24 cellular contexts compared by ENCODE assay signal in the genomic region with DNA sequence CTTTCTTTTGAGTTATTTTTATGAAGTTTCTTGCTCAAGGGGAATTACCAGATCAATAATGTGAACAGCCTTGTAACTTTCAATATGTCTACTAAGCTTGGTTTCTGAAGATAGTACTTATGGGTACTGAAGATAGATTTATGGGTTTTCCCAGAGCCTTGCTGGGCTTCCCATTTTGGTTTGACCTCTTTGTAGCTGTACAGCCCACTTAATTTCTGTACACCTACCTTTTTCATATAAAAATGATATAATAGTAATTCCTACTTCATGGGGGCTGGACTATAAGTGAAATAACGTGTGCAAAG. TPM values are rescaled to one million over a fixed set of nuclear protein-coding genes. Genes with fewer than 3 reads are reported as not detected.
DNase-seq lines count a peak whose midpoint lies in the region; ATAC-seq lines count a peak whose summit lies in the region.
"Had no signal": no experiment of that assay in that cellular context is flagged by ENCODE, and none has a peak within 500 bp of the region (broad histone marks: within the 10 kb centered on the region; RNA-seq: fewer than 3 reads in every experiment).

No MANE protein-coding gene starts in this region.

- peak; percentile 28 to 39 for ATAC-seq in activated CD4-positive, CD25-positive, alpha-beta regulatory T cell treated with anti-CD3 and anti-CD28 coated beads, Interleukin-2, amount 50 U/mL, for 24 hours
- peak; percentile 25 to 47 for ATAC-seq in activated T-cell treated with anti-CD3 and anti-CD28 coated beads, Interleukin-2, amount 50 U/mL, for 72 hours (replicated peaks in 1 of 2)
- ATAC-seq: HepG2, K562 had no signal

- no peak for DNase-seq in activated CD4-positive, CD25-positive, alpha-beta regulatory T cell (lab: John Stamatoyannopoulos, UW)
- DNase-seq in activated T-cell treated with anti-CD3 and anti-CD28 coated beads, Interleukin-2, amount 50 U/mL, for 72 hours: no peak
- no peak for DNase-seq in activated T-cell treated with anti-CD3 and anti-CD28 coated beads for 4 hours
- no peak for DNase-seq in activated CD8-positive, alpha-beta memory T cell treated with anti-CD3 and anti-CD28 coated beads, Interleukin-2, amount 50 U/mL, for 48 hours
- DNase-seq in GM19238 (ENCODE audit: insufficient read length, low spot score): no peak
- DNase-seq: ACHN; CD4-positive, alpha-beta T cell; COR-L47; DMS79; H9; HFFc6; MG63; NCI-H1417; NCI-H1694 treated with DMSO at 0.1 percent for 48 hours; NCI-H2081 treated with DMSO at 0.1 percent for 48 hours; NCI-H2171 treated with DMSO at 0.1 percent for 48 hours; NCI-H526; OCI-M1 had no signal

- H3K36me3 Mint-ChIP-seq in activated T-cell treated with anti-CD3 and anti-CD28 coated beads, Interleukin-2, amount 50 U/mL, for 72 hours (ENCODE audit: insufficient read depth in 2 of 2): peaks cover 11 to 13% of the 10 kb centered on the region in 2 donors
- no peaks in the 10 kb centered on the region for H3K36me3 Mint-ChIP-seq in activated naive CD8-positive, alpha-beta T cell
- peaks cover 3% of the 10 kb centered on the region for H3K36me3 Mint-ChIP-seq in stimulated activated naive CD8-positive, alpha-beta T cell treated with anti-CD3 and anti-CD28 coated beads, Interleukin-15, Interleukin-2, amounts not matched to agents 100 ng/mL and 50 ng/mL, for 24 hours (ENCODE audit: low read depth)

- H3K9me3 Mint-ChIP-seq in activated T-cell treated with anti-CD3 and anti-CD28 coated beads, Interleukin-2, amount 50 U/mL, for 72 hours: peaks cover 2 to 3% of the 10 kb centered on the region in 2 donors
- peaks cover 4% of the 10 kb centered on the region for H3K9me3 Mint-ChIP-seq in activated naive CD8-positive, alpha-beta T cell (ENCODE audit: low read depth)
- H3K9me3 Mint-ChIP-seq in stimulated activated naive CD8-positive, alpha-beta T cell treated with anti-CD3 and anti-CD28 coated beads, Interleukin-15, Interleukin-2, amounts not matched to agents 100 ng/mL and 50 ng/mL, for 24 hours: peaks cover 9% of the 10 kb centered on the region
- H3K9me3 Mint-ChIP-seq: CD4-positive, alpha-beta T cell; HFFc6 had no signal

- H3K4me3 Mint-ChIP-seq in activated T-cell treated with anti-CD3 and anti-CD28 coated beads, Interleukin-2, amount 50 U/mL, for 72 hours: peak overlapping the region in 1 of 2 donors; percentile 14
- H3K4me3 Mint-ChIP-seq in activated naive CD8-positive, alpha-beta T cell: no peak overlapping the region
- no peak overlapping the region for H3K4me3 Mint-ChIP-seq in stimulated activated naive CD8-positive, alpha-beta T cell treated with anti-CD3 and anti-CD28 coated beads, Interleukin-15, Interleukin-2, amounts not matched to agents 100 ng/mL and 50 ng/mL, for 24 hours
- H3K4me3 Mint-ChIP-seq: CD4-positive, alpha-beta T cell; H9; HFFc6 had no signal

- no peaks in the 10 kb centered on the region for H3K27me3 Mint-ChIP-seq in activated T-cell treated with anti-CD3 and anti-CD28 coated beads, Interleukin-2, amount 50 U/mL, for 72 hours (ENCODE audit: low read depth)
- peaks cover 2% of the 10 kb centered on the region for H3K27me3 Mint-ChIP-seq in activated naive CD8-positive, alpha-beta T cell
- peaks cover 6% of the 10 kb centered on the region for H3K27me3 Mint-ChIP-seq in stimulated activated naive CD8-positive, alpha-beta T cell treated with anti-CD3 and anti-CD28 coated beads, Interleukin-15, Interleukin-2, amounts not matched to agents 100 ng/mL and 50 ng/mL, for 24 hours
- H3K27me3 Mint-ChIP-seq: CD4-positive, alpha-beta T cell had no signal

- peaks cover 56% of the 10 kb centered on the region for H3K4me1 Mint-ChIP-seq in activated T-cell treated with anti-CD3 and anti-CD28 coated beads, Interleukin-2, amount 50 U/mL, for 72 hours (ENCODE audit: low read depth)
- peaks cover 15% of the 10 kb centered on the region for H3K4me1 Mint-ChIP-seq in activated naive CD8-positive, alpha-beta T cell (ENCODE audit: low read depth)
- peaks cover 41% of the 10 kb centered on the region for H3K4me1 Mint-ChIP-seq in stimulated activated naive CD8-positive, alpha-beta T cell treated with anti-CD3 and anti-CD28 coated beads, Interleukin-15, Interleukin-2, amounts not matched to agents 100 ng/mL and 50 ng/mL, for 24 hours (ENCODE audit: low read depth)
- H3K4me1 Mint-ChIP-seq: H9 had no signal

- no peak overlapping the region for H3K27ac Mint-ChIP-seq in activated T-cell treated with anti-CD3 and anti-CD28 coated beads, Interleukin-2, amount 50 U/mL, for 72 hours
- H3K27ac Mint-ChIP-seq in activated naive CD8-positive, alpha-beta T cell: peak overlapping the region; percentile 79
- H3K27ac Mint-ChIP-seq in stimulated activated naive CD8-positive, alpha-beta T cell treated with anti-CD3 and anti-CD28 coated beads, Interleukin-15, Interleukin-2, amounts not matched to agents 100 ng/mL and 50 ng/mL, for 24 hours: peak overlapping the region; percentile 59
- H3K27ac Mint-ChIP-seq: CD4-positive, alpha-beta T cell; H9; HFFc6 had no signal

RNA-seq across cellular contexts. Expression of gene IL1R2, which starts 22.2 kb away (rescaled TPM):
- total RNA-seq in activated T-cell treated with anti-CD3 and anti-CD28 coated beads, Interleukin-2, amount 50 U/mL, for 72 hours: 10 to 100 TPM in 1 of 2 donors, 1 to 10 TPM in 1; 8.2 to 11.0 TPM
- total RNA-seq: H9, K562, LHCN-M2 had no signal
